In the genomic region with DNA sequence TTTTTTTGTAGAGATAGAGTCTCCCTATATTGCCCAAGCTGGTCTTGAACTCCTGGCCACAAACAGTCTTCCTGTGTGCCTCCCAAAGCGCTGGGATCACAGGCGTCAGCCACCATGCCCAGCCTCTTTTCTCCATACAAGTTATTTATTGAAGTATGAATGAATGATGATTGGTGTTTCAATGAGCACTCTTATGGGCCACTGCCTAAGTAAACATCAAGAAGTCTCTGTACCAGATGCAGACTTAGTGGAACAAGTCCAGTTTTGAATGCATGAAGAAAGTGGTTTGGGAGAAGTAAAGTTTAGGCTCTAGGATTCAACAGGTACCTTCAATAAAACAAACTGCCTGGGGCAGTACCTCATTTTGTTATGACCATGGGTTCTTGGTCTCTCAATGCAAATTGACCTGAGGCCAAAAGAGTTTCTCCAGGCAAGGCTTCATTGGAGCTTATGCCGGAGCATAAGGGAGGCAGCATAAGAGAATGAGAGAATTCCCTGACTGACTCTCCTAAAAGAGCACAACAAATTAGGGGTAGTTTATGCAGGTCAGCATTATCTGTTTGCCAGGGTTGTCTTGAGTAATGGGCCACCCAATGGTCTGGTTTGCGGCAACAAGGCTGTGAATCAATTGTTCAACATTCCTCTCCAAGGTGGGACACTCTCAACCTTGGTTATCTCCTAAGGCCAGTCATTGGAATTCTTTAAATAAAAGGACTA, we compare ENCODE assay signal across 1 cellular context.
TF ChIP-seq lines count a peak whose summit lies in the region.

No MANE protein-coding gene starts in this region.

TF ChIP-seq in H1, 55 proteins besides CTCF, POLR2A, EP300 and RAD21:
- TF ChIP-seq JUND (IDR thresholded peaks at IDR 0.05; ENCODE audit: low read length) (no peak), CHD1 (IDR thresholded peaks at IDR 0.05; ENCODE audit: low read depth, low read length) (no peak), KDM4A (IDR thresholded peaks at IDR 0.05; ENCODE audit: low read depth, low read length, severe bottlenecking) (no peak), SIRT6 (IDR thresholded peaks at IDR 0.05; ENCODE audit: low read length) (no peak), NANOG (IDR thresholded peaks at IDR 0.05; ENCODE audit: insufficient read depth, low read depth, low read length, poor library complexity, severe bottlenecking) (no peak), SUZ12 (IDR thresholded peaks at IDR 0.05; ENCODE audit: low read length) (no peak), ASH2L (IDR thresholded peaks at IDR 0.05; ENCODE audit: low read length) (no peak), SP4 (IDR thresholded peaks at IDR 0.05; ENCODE audit: low read length) (no peak), SIX5 (IDR thresholded peaks at IDR 0.05; ENCODE audit: low read depth, low read length) (no peak), RFX5 (IDR thresholded peaks at IDR 0.05; ENCODE audit: borderline replicate concordance, low read depth, low read length) (no peak), CREB1 (IDR thresholded peaks at IDR 0.05) (no peak)
